Comparison of ENCODE assay signal across 18 cellular contexts in the genomic region with DNA sequence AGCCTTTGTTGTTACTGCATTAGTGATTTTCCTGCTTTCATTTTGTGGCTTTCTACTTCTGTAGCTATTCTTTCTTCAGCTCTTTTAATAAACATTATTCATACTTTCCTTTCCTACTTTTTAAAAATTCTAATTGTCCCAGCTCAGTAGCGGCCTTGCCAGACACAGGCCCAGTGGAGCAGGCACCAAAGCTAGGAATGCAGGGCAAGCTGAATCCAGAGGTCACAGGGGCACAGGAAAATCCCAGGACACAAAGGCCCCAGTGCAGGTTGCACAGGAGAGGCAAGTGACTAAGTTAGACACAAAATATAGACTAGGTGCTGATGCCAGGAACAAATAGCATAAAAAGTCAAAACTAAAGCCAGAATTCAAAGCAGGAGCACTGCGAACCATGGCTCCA. TPM values are rescaled to one million over a fixed set of nuclear protein-coding genes. Genes with fewer than 3 reads are reported as not detected.
"Had no signal": no experiment of that assay in that cellular context is flagged by ENCODE, and none has a peak within 500 bp of the region (broad histone marks: within the 10 kb centered on the region; RNA-seq: fewer than 3 reads in every experiment).

No MANE protein-coding gene starts in this region.

- H3K27me3 ChIP-seq: adrenal gland, esophagus squamous epithelium, left lung, pancreas had no signal

- H3K27ac ChIP-seq: adrenal gland, left lung, pancreas, VCaP had no signal

- H3K4me1 ChIP-seq: adrenal gland, left lung, pancreas had no signal

- FAIRE-seq: pancreas, urothelium cell line had no signal

- H3K27me3 Mint-ChIP-seq: brain; dendritic cell treated with granulocyte-macrophage colony-stimulating factor and Interleukin-4, amounts not matched to agents 40 ng/mL and 50 ng/mL, for 4 days had no signal

- ATAC-seq: activated CD4-positive, alpha-beta T cell treated with anti-CD3 and anti-CD28 coated beads for 36 hours; activated CD8-positive, alpha-beta T cell treated with anti-CD3 and anti-CD28 coated beads, Interleukin-2, amount 10 ng/mL, durations not matched to agents 7 days and 5 days; left lung; natural killer cell treated with Interleukin-12 subunit alpha and Interleukin-12 subunit beta and Interleukin-15 and Interleukin-18, amount 100 ng/mL, for 72 hours; pancreas had no signal

- H3K9me3 Mint-ChIP-seq: activated naive CD4-positive, alpha-beta T cell treated with anti-CD3 and anti-CD28 coated beads, Interleukin-2, amount 10 ng/mL, durations not matched to agents 7 days and 5 days; natural killer cell treated with Interleukin-12 subunit alpha and Interleukin-12 subunit beta and Interleukin-15 and Interleukin-18, amount 100 ng/mL, for 72 hours; stimulated activated naive CD8-positive, alpha-beta T cell treated with anti-CD3 and anti-CD28 coated beads, Interleukin-15, Interleukin-2, amounts not matched to agents 100 ng/mL and 50 ng/mL, for 24 hours had no signal

- H3K27ac Mint-ChIP-seq: activated CD4-positive, alpha-beta T cell treated with anti-CD3 and anti-CD28 coated beads for 36 hours; activated naive CD4-positive, alpha-beta T cell treated with anti-CD3 and anti-CD28 coated beads, Interleukin-2, amount 10 ng/mL, durations not matched to agents 7 days and 5 days; dendritic cell treated with granulocyte-macrophage colony-stimulating factor and Interleukin-4, amounts not matched to agents 40 ng/mL and 50 ng/mL, for 4 days; natural killer cell treated with Interleukin-12 subunit alpha and Interleukin-12 subunit beta and Interleukin-15 and Interleukin-18, amount 100 ng/mL, for 72 hours; stimulated activated naive CD8-positive, alpha-beta T cell treated with anti-CD3 and anti-CD28 coated beads, Interleukin-15, Interleukin-2, amounts not matched to agents 100 ng/mL and 50 ng/mL, for 24 hours had no signal

- H3K4me3 Mint-ChIP-seq: activated CD4-positive, alpha-beta T cell treated with anti-CD3 and anti-CD28 coated beads for 36 hours; activated CD8-positive, alpha-beta T cell treated with anti-CD3 and anti-CD28 coated beads, Interleukin-2, amount 10 ng/mL, durations not matched to agents 7 days and 5 days; activated naive CD4-positive, alpha-beta T cell treated with anti-CD3 and anti-CD28 coated beads, Interleukin-2, amount 10 ng/mL, durations not matched to agents 7 days and 5 days; brain; dendritic cell treated with granulocyte-macrophage colony-stimulating factor and Interleukin-4, amounts not matched to agents 40 ng/mL and 50 ng/mL, for 4 days; natural killer cell treated with Interleukin-12 subunit alpha and Interleukin-12 subunit beta and Interleukin-15 and Interleukin-18, amount 100 ng/mL, for 72 hours; stimulated activated naive CD8-positive, alpha-beta T cell treated with anti-CD3 and anti-CD28 coated beads, Interleukin-15, Interleukin-2, amounts not matched to agents 100 ng/mL and 50 ng/mL, for 24 hours had no signal

- DNase-seq: activated CD4-positive, alpha-beta T cell treated with anti-CD3 and anti-CD28 coated beads for 36 hours; activated CD8-positive, alpha-beta T cell treated with anti-CD3 and anti-CD28 coated beads, Interleukin-2, amount 10 ng/mL, durations not matched to agents 7 days and 5 days; activated naive CD4-positive, alpha-beta T cell treated with anti-CD3 and anti-CD28 coated beads, Interleukin-2, amount 10 ng/mL, durations not matched to agents 7 days and 5 days; adrenal gland; esophagus squamous epithelium; foreskin fibroblast; head of caudate nucleus; islet precursor cell; left lung; pancreas; stimulated activated CD4-positive, alpha-beta T cell treated with anti-CD3 and anti-CD28 coated beads, Interleukin-15, amount 100 ng/mL, for 24 hours; stimulated activated CD4-positive, alpha-beta T cell treated with anti-CD3 and anti-CD28 coated beads, Interleukin-4, amount 100 ng/mL, for 24 hours had no signal

- H3K36me3 Mint-ChIP-seq: activated naive CD4-positive, alpha-beta T cell treated with anti-CD3 and anti-CD28 coated beads, Interleukin-2, amount 10 ng/mL, durations not matched to agents 7 days and 5 days; brain; natural killer cell treated with Interleukin-12 subunit alpha and Interleukin-12 subunit beta and Interleukin-15 and Interleukin-18, amount 100 ng/mL, for 72 hours had no signal

- H3K4me3 ChIP-seq: adrenal gland, esophagus squamous epithelium, left lung, pancreas had no signal

- H3K36me3 ChIP-seq: adrenal gland, esophagus squamous epithelium, left lung, pancreas had no signal

- H3K9me3 ChIP-seq: adrenal gland, esophagus squamous epithelium, left lung, pancreas had no signal

RNA-seq across cellular contexts. Expression of a gene that starts 49.0 kb away (rescaled TPM):
- total RNA-seq: activated CD4-positive, alpha-beta T cell treated with anti-CD3 and anti-CD28 coated beads for 36 hours; activated CD8-positive, alpha-beta T cell treated with anti-CD3 and anti-CD28 coated beads, Interleukin-2, amount 10 ng/mL, durations not matched to agents 7 days and 5 days had no signal
